In the genomic region with DNA sequence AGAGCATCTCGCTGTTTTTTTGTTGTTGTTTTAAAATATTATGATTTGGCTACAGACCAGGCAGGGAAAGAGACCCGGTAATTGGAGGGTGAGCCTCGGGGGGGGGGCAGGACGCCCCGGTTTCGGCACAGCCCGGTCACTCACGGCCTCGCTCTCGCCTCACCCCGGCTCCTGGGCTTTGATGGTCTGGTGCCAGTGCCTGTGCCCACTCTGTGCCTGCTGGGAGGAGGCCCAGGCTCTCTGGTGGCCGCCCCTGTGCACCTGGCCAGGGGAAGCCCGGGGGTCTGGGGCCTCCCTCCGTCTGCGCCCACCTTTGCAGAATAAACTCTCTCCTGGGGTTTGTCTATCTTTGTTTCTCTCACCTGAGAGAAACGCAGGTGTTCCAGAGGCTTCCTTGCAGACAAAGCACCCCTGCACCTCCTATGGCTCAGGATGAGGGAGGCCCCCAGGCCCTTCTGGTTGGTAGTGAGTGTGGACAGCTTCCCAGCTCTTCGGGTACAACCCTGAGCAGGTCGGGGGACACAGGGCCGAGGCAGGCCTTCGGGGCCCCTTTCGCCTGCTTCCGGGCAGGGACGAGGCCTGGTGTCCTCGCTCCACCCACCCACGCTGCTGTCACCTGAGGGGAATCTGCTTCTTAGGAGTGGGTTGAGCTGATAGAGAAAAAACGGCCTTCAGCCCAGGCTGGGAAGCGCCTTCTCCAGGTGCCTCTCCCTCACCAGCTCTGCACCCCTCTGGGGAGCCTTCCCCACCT, we compare ENCODE assay signal across 18 cellular contexts.
A peak's percentile ranks its signal among the peaks of the same experiment; 100 is the strongest.
DNase-seq lines count a peak whose midpoint lies in the region; ATAC-seq, FAIRE-seq and TF ChIP-seq lines count a peak whose summit lies in the region.
"Had no signal": no experiment of that assay in that cellular context is flagged by ENCODE, and none has a peak within 500 bp of the region (broad histone marks: within the 10 kb centered on the region; RNA-seq: fewer than 3 reads in every experiment).

No MANE protein-coding gene starts in this region.

- TF ChIP-seq CTCF in Caco-2 (IDR thresholded peaks at IDR 0.05; ENCODE audit: insufficient read depth in 1 of 2, low read depth in 1 of 2, low read length in 1 of 2, severe bottlenecking in 1 of 2, unreplicated experiment in 1 of 2) (no peak), GM20000 (IDR thresholded peaks at IDR 0.05; ENCODE audit: extremely low read depth, missing control alignments) (no peak), K562 (IDR thresholded peaks at IDR 0.05 in 2 of 3, conservative IDR thresholded peaks at IDR 0.05 in 1 of 3; ENCODE audit: insufficient read depth in 2 of 3, low read depth in 1 of 3, low read length in 3 of 3) (no peak), HepG2 (CRISPR knock-in tag; IDR thresholded peaks at IDR 0.05) (no peak), esophagus squamous epithelium (IDR thresholded peaks at IDR 0.05) (no peak)

- H3K27ac ChIP-seq in K562 (ENCODE audit: extremely low read depth, low read depth, low read length), result no peak overlapping the region
- H3K27ac ChIP-seq in HepG2 (ENCODE audit: extremely low read length, insufficient read depth, low read length), result no peak overlapping the region
- no peak overlapping the region for H3K27ac ChIP-seq in esophagus squamous epithelium
- H3K27ac ChIP-seq: PC-9 had no signal

- no peak overlapping the region for H3K27ac Mint-ChIP-seq in Caco-2 (ENCODE audit: unreplicated experiment)
- H3K27ac Mint-ChIP-seq in activated T-helper 1 cell treated with anti-CD3 and anti-CD28 coated beads, Interleukin-12 subunit alpha, Interleukin-12 subunit beta, Interleukin-2, Interleukin-4 antibody, amounts not matched to agents 30 ng/mL and 10 ng/mL and 1 ng/mL, durations not matched to agents 14 hours and 24 hours and 36 hours, result no peak overlapping the region
- H3K27ac Mint-ChIP-seq: CD14-positive monocyte, T-cell had no signal

- intact Hi-C loops in Caco-2 (cut with micrococcal nuclease; ENCODE audit: unreplicated experiment), result no loop called here
- intact Hi-C loops in K562 (cut with micrococcal nuclease), result loop anchor here (5.0 kb wide), 1 partner anchor 105 kb away; no protein-coding TSS in a partner anchor
- intact Hi-C loops in HepG2 (cut with micrococcal nuclease; ENCODE audit: unreplicated experiment), result loop anchor here (5.0 kb wide), 1 partner anchor 105 kb away; no protein-coding TSS in a partner anchor
- intact Hi-C loops in activated T-helper 1 cell treated with anti-CD3 and anti-CD28 coated beads, Interleukin-12 subunit alpha, Interleukin-12 subunit beta, Interleukin-2, Interleukin-4 antibody, amounts not matched to agents 30 ng/mL and 10 ng/mL and 1 ng/mL, durations not matched to agents 14 hours and 24 hours and 36 hours (cut with micrococcal nuclease), result loop anchor here (5.0 kb wide), 1 partner anchor 105 kb away; no protein-coding TSS in a partner anchor
- intact Hi-C loops in esophagus squamous epithelium (cut with DNase I), result no loop called here

- TF ChIP-seq POLR2A in K562 (conservative IDR thresholded peaks at IDR 0.05), result peak; percentile 16; the same call in 1 of the 2 replicates
- TF ChIP-seq POLR2A in HepG2 (IDR thresholded peaks at IDR 0.05; ENCODE audit: insufficient read depth in 1 of 2, low read depth in 2 of 2, low read length in 2 of 2), result no peak
- TF ChIP-seq POLR2A in esophagus squamous epithelium (IDR thresholded peaks at IDR 0.05), result no peak

- FAIRE-seq in K562 (lab: Jason Lieb, UNC) (no peak), HepG2 (lab: Jason Lieb, UNC) (no peak)

- H3K4me1 Mint-ChIP-seq in Caco-2 (ENCODE audit: low read depth, unreplicated experiment), result no peaks in the 10 kb centered on the region
- no peaks in the 10 kb centered on the region for H3K4me1 Mint-ChIP-seq in activated T-helper 1 cell treated with anti-CD3 and anti-CD28 coated beads, Interleukin-12 subunit alpha, Interleukin-12 subunit beta, Interleukin-2, Interleukin-4 antibody, amounts not matched to agents 30 ng/mL and 10 ng/mL and 1 ng/mL, durations not matched to agents 14 hours and 24 hours and 36 hours (ENCODE audit: low read depth)
- H3K4me1 Mint-ChIP-seq: CD14-positive monocyte, T-cell had no signal

- no peaks in the 10 kb centered on the region for H3K9me3 Mint-ChIP-seq in Caco-2 (ENCODE audit: unreplicated experiment)
- no peaks in the 10 kb centered on the region for H3K9me3 Mint-ChIP-seq in activated T-helper 1 cell treated with anti-CD3 and anti-CD28 coated beads, Interleukin-12 subunit alpha, Interleukin-12 subunit beta, Interleukin-2, Interleukin-4 antibody, amounts not matched to agents 30 ng/mL and 10 ng/mL and 1 ng/mL, durations not matched to agents 14 hours and 24 hours and 36 hours
- H3K9me3 Mint-ChIP-seq: IgD-negative memory B cell, T-cell had no signal

- H4K20me1 ChIP-seq in K562 (replicated peaks; ENCODE audit: control insufficient read depth, insufficient read depth, low read length) (no peaks in the 10 kb centered on the region; the same call in 1 of the 2 replicates), HepG2 (ENCODE audit: insufficient read depth, low read length) (no peaks in the 10 kb centered on the region)

- H3K4me1 ChIP-seq in Caco-2 (no peaks in the 10 kb centered on the region), K562 (replicated peaks in 1 of 2; ENCODE audit: control insufficient read depth in 2 of 2, insufficient read depth in 2 of 2, low read length in 2 of 2) (peaks cover 0 to 40% of the 10 kb centered on the region in 2 experiments; a peak in 2 of 5 replicates), HepG2 (ENCODE audit: insufficient read depth, low read length) (peaks cover 6% of the 10 kb centered on the region), esophagus squamous epithelium (peaks cover 0 to 32% (median 0%) of the 10 kb centered on the region in 3 donors)

- DNase-seq in Caco-2, result no peak
- peak; percentile 43 for DNase-seq in GM20000 (ENCODE audit: low spot score)
- no peak for DNase-seq in K562 (ENCODE audit: extremely low read depth in 1 of 4, low spot score in 3 of 4)
- no peak for DNase-seq in HepG2 (ENCODE audit: low spot score)
- DNase-seq in DMS79 treated with DMSO at 0.1 percent for 48 hours (lab: John Stamatoyannopoulos, UW), result no peak
- no peak for DNase-seq in activated T-helper 1 cell treated with anti-CD3 and anti-CD28 coated beads, Interleukin-12 subunit alpha, Interleukin-12 subunit beta, Interleukin-2, Interleukin-4 antibody, amounts not matched to agents 30 ng/mL and 10 ng/mL and 1 ng/mL, durations not matched to agents 14 hours and 24 hours and 36 hours (ENCODE audit: low spot score)
- DNase-seq in esophagus squamous epithelium (lab: John Stamatoyannopoulos, UW), result no peak
- no peak for DNase-seq in activated CD4-positive, CD25-positive, alpha-beta regulatory T cell treated with anti-CD3 and anti-CD28 coated beads, Interleukin-2, amount 50 U/mL, for 72 hours
- DNase-seq: DMS153; HCEC 1CT; NCI-H1417; NCI-H187 treated with DMSO at 0.1 percent for 48 hours; NCI-H446; NK-92 treated with Interleukin-12 subunit alpha and Interleukin-12 subunit beta, amount 100 ng/mL, for 24 hours; PC-9; T-cell had no signal

- no peaks in the 10 kb centered on the region for H3K27me3 Mint-ChIP-seq in Caco-2 (ENCODE audit: insufficient read depth, unreplicated experiment)
- H3K27me3 Mint-ChIP-seq in activated T-helper 1 cell treated with anti-CD3 and anti-CD28 coated beads, Interleukin-12 subunit alpha, Interleukin-12 subunit beta, Interleukin-2, Interleukin-4 antibody, amounts not matched to agents 30 ng/mL and 10 ng/mL and 1 ng/mL, durations not matched to agents 14 hours and 24 hours and 36 hours (ENCODE audit: insufficient read depth), result no peaks in the 10 kb centered on the region
- H3K27me3 Mint-ChIP-seq: IgD-negative memory B cell, T-cell had no signal

- no peak overlapping the region for H3K4me2 ChIP-seq in K562 (ENCODE audit: insufficient read depth, low read length)
- H3K4me2 ChIP-seq in HepG2 (ENCODE audit: low read depth, low read length), result no peak overlapping the region
- H3K4me2 ChIP-seq: PC-9 had no signal

- H3K9me1 ChIP-seq in K562 (ENCODE audit: control insufficient read depth, insufficient read depth, low read length), result peaks cover 3% of the 10 kb centered on the region

- ATAC-seq in K562 (no peak), HepG2 (no peak)
- ATAC-seq: T-cell had no signal

- TF ChIP-seq RAD21 in K562 (CRISPR knock-in tag; conservative IDR thresholded peaks at IDR 0.05 in 1 of 2, IDR thresholded peaks at IDR 0.05 in 1 of 2) (no peak), HepG2 (CRISPR knock-in tag; IDR thresholded peaks at IDR 0.05) (no peak)

- no peaks in the 10 kb centered on the region for H3K79me2 ChIP-seq in K562 (ENCODE audit: control insufficient read depth, insufficient read depth, low read length)
- no peaks in the 10 kb centered on the region for H3K79me2 ChIP-seq in HepG2 (ENCODE audit: insufficient read depth, low read length)

- H3K27me3 ChIP-seq in Caco-2 (replicated peaks; ENCODE audit: control insufficient read depth, insufficient read depth, low read length), result no peaks in the 10 kb centered on the region
- H3K27me3 ChIP-seq in K562 (ENCODE audit: control insufficient read depth in 2 of 2, insufficient read depth in 2 of 2, low read length in 2 of 2), result no peaks in the 10 kb centered on the region
- H3K27me3 ChIP-seq in HepG2 (ENCODE audit: control insufficient read depth in 1 of 2, insufficient read depth in 2 of 2, low read length in 2 of 2), result no peaks in the 10 kb centered on the region
- no peaks in the 10 kb centered on the region for H3K27me3 ChIP-seq in esophagus squamous epithelium

- H3K36me3 Mint-ChIP-seq in Caco-2 (ENCODE audit: insufficient read depth, unreplicated experiment), result peaks cover 14% of the 10 kb centered on the region
- H3K36me3 Mint-ChIP-seq in activated T-helper 1 cell treated with anti-CD3 and anti-CD28 coated beads, Interleukin-12 subunit alpha, Interleukin-12 subunit beta, Interleukin-2, Interleukin-4 antibody, amounts not matched to agents 30 ng/mL and 10 ng/mL and 1 ng/mL, durations not matched to agents 14 hours and 24 hours and 36 hours (ENCODE audit: low read depth), result peaks cover 6% of the 10 kb centered on the region

- WGBS in K562 (ENCODE audit: insufficient coverage, low coverage, missing lambda C conversion rate), result 80% methylated on average over 19 of the region's 27 CpGs
- 88% methylated on average over 27 of the region's 27 CpGs for WGBS in HepG2 (ENCODE audit: low lambda C conversion rate)
- WGBS in esophagus squamous epithelium, 2 donors, result 85 to 88% methylated on average over 12 of the region's 27 CpGs

- H3K4me3 ChIP-seq in Caco-2 (ENCODE audit: low read depth, low read length) (no peak overlapping the region), K562 (no peak overlapping the region), HepG2 (replicated peaks in 1 of 3; ENCODE audit: insufficient read depth in 1 of 3, low read depth in 2 of 3, low read length in 3 of 3) (no peak overlapping the region), esophagus squamous epithelium (no peak overlapping the region)
- H3K4me3 ChIP-seq: PC-9 had no signal

- H2AFZ ChIP-seq in K562 (ENCODE audit: low read depth, low read length) (no peak overlapping the region), HepG2 (ENCODE audit: low read length) (no peak overlapping the region)
- H2AFZ ChIP-seq: PC-9 had no signal

- in situ Hi-C loops in K562 (cut with MboI), result no loop called here
- in situ Hi-C loops in HepG2 (cut with HindIII; ENCODE audit: extremely low pct_ligation_motif_present, low pct_unique_long_range_greater_than_20kb), result no loop called here

- BruUV-seq in Caco-2 (replicated peaks; lab: Mats Ljungman, UMichigan), result TSS peak; percentile 42
- TSS peak; percentile 57 for BruUV-seq in K562 (replicated peaks; lab: Mats Ljungman, UMichigan)
- TSS peak; percentile 58 for BruUV-seq in HepG2 (replicated peaks; lab: Mats Ljungman, UMichigan)

- POLR2A ChIA-PET in Caco-2 (lab: Charles Lee) (no interaction called here), K562 (lab: Yijun Ruan, JAX) (interaction anchor here (0.5 to 1.0 kb wide), 3 partner anchors 12 to 34 kb away, joined by 3 to 6 read pairs (median 4); no protein-coding TSS in a partner anchor), HepG2 (lab: Yijun Ruan, JAX) (no interaction called here)

- H3K4me3 Mint-ChIP-seq in Caco-2 (ENCODE audit: unreplicated experiment), result no peak overlapping the region
- no peak overlapping the region for H3K4me3 Mint-ChIP-seq in activated T-helper 1 cell treated with anti-CD3 and anti-CD28 coated beads, Interleukin-12 subunit alpha, Interleukin-12 subunit beta, Interleukin-2, Interleukin-4 antibody, amounts not matched to agents 30 ng/mL and 10 ng/mL and 1 ng/mL, durations not matched to agents 14 hours and 24 hours and 36 hours
- H3K4me3 Mint-ChIP-seq: CD14-positive monocyte, T-cell had no signal

- H3K36me3 ChIP-seq in Caco-2 (ENCODE audit: control insufficient read depth, insufficient read depth, low read length) (no peaks in the 10 kb centered on the region), K562 (ENCODE audit: control insufficient read depth, insufficient read depth, low read length) (no peaks in the 10 kb centered on the region), HepG2 (replicated peaks in 1 of 2; ENCODE audit: control insufficient read depth in 1 of 2, insufficient read depth in 2 of 2, low read length in 2 of 2) (no peaks in the 10 kb centered on the region; a peak in 1 of 5 replicates), esophagus squamous epithelium (peaks cover 0 to 61% (median 13%) of the 10 kb centered on the region in 3 donors)

- H3K9me3 ChIP-seq in Caco-2 (no peaks in the 10 kb centered on the region), K562 (replicated peaks; ENCODE audit: control insufficient read depth, insufficient read depth, low read depth, low read length) (no peaks in the 10 kb centered on the region), HepG2 (ENCODE audit: low read length) (no peaks in the 10 kb centered on the region), esophagus squamous epithelium (no peaks in the 10 kb centered on the region)

- peak overlapping the region in 1 of 2 experiments; percentile 26; a peak in 1 of 4 replicates for H3K9ac ChIP-seq in K562 (ENCODE audit: insufficient read depth in 1 of 2, low read depth in 2 of 2, low read length in 2 of 2)
- no peak overlapping the region for H3K9ac ChIP-seq in HepG2 (ENCODE audit: insufficient read depth, low read depth, low read length)

- CTCF ChIA-PET in Caco-2 (lab: Charles Lee) (no interaction called here), K562 (lab: Yijun Ruan, JAX; ENCODE audit: low intra/inter-chr PET ratio) (no interaction called here), HepG2 (lab: Yijun Ruan, JAX; ENCODE audit: low intra/inter-chr PET ratio, low total read pairs) (interaction anchor here (0.6 kb wide), 1 partner anchor 108 kb away, joined by 3 read pairs; no protein-coding TSS in a partner anchor)

- TF ChIP-seq EP300 in K562 (IDR thresholded peaks at IDR 0.05; ENCODE audit: low read length) (no peak), HepG2 (IDR thresholded peaks at IDR 0.05; ENCODE audit: low read depth in 2 of 2, low read length in 2 of 2) (no peak), HepG2 (CRISPR knock-in tag; IDR thresholded peaks at IDR 0.05; ENCODE audit: borderline replicate concordance) (no peak)

Comparison
In these comparisons a context has a peak if more than half of its experiments do, and no peak if none do; other contexts are left out.
1. intact Hi-C loops: an anchor here in K562 (5.0 kb wide), HepG2 (5.0 kb wide) and activated T-helper 1 cell treated with anti-CD3 and anti-CD28 coated beads, Interleukin-12 subunit alpha, Interleukin-12 subunit beta, Interleukin-2, Interleukin-4 antibody, amounts not matched to agents 30 ng/mL and 10 ng/mL and 1 ng/mL, durations not matched to agents 14 hours and 24 hours and 36 hours (5.0 kb wide); none called in Caco-2 and esophagus squamous epithelium.